Comparison of ENCODE assay signal across 13 cellular contexts in the genomic region with DNA sequence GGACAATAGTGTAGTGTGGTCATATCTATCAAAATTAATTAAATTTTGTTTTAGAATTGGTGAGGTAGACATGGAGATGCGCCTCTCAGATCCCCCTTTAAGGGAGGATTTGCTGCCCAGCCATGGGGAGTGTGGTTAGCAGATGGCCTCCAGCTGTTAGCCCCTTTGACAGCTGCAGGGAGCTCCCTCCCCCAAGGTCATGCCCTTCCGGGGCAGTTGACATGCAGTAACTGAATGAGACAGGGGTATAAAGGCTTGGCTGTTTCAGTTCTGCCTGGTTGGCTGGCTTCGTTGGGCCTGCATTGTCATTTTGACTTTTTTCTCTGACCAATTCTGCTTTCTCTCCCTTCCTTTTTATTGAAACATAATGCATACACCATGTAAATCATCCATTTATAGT.
DNase-seq lines count a peak whose midpoint lies in the region; ATAC-seq, FAIRE-seq and TF ChIP-seq lines count a peak whose summit lies in the region.
"Had no signal": no experiment of that assay in that cellular context is flagged by ENCODE, and none has a peak within 500 bp of the region (broad histone marks: within the 10 kb centered on the region; RNA-seq: fewer than 3 reads in every experiment).

No MANE protein-coding gene starts in this region.

- no TSS peak for BruUV-seq in Caco-2 (replicated peaks; lab: Mats Ljungman, UMichigan)

- no peak for TF ChIP-seq POLR2A in adrenal gland (IDR thresholded peaks at IDR 0.05)
- no peak for TF ChIP-seq POLR2A in H54 (IDR thresholded peaks at IDR 0.05; ENCODE audit: low read depth, low read length)

- POLR2A ChIA-PET in Caco-2 (lab: Charles Lee): no interaction called here

- H3K36me3 ChIP-seq in GM06990 (ENCODE audit: control insufficient read depth, insufficient read depth, low read length): no peaks in the 10 kb centered on the region
- no peaks in the 10 kb centered on the region for H3K36me3 ChIP-seq in adrenal gland (replicated peaks in 1 of 2)
- H3K36me3 ChIP-seq in Caco-2 (ENCODE audit: control insufficient read depth, insufficient read depth, low read length): no peaks in the 10 kb centered on the region
- H3K36me3 ChIP-seq: colonic mucosa had no signal

- no peak overlapping the region for H3K27ac Mint-ChIP-seq in Caco-2 (ENCODE audit: unreplicated experiment)

- DNase-seq in GM06990 (ENCODE audit: extremely low read depth, insufficient read length): peak; percentile 67
- DNase-seq in NCI-H2171 (lab: John Stamatoyannopoulos, UW): peak; percentile 1
- no peak for DNase-seq in adrenal gland
- DNase-seq in NCI-H2107 treated with DMSO at 0.1 percent for 48 hours (lab: John Stamatoyannopoulos, UW; ENCODE audit: unreplicated experiment): no peak
- no peak for DNase-seq in H54 (ENCODE audit: insufficient read length, low spot score)
- DNase-seq in Caco-2: no peak
- DNase-seq: colonic mucosa, midbrain, NCI-H187 treated with DMSO at 0.1 percent for 48 hours, posterior cingulate gyrus had no signal

- WGBS in adrenal gland, 4 donors: 22 to 32% (median 29%) methylated on average over 3 of the region's 3 CpGs

- CTCF ChIA-PET in Caco-2 (lab: Charles Lee): no interaction called here

- peak; percentile 99 for ATAC-seq in GM19463 (IDR thresholded peaks at IDR 0.05; ENCODE audit: unreplicated experiment)
- ATAC-seq in HG02973 (IDR thresholded peaks at IDR 0.05; ENCODE audit: unreplicated experiment): peak; percentile 83

- FAIRE-seq in H54 (lab: Jason Lieb, UNC): no peak

- intact Hi-C loops in adrenal gland (cut with DNase I): no loop called here
- intact Hi-C loops in Caco-2 (cut with micrococcal nuclease; ENCODE audit: unreplicated experiment): no loop called here

- H3K27me3 ChIP-seq in GM06990 (replicated peaks; ENCODE audit: control insufficient read depth, insufficient read depth, low read length) (no peaks in the 10 kb centered on the region), adrenal gland (no peaks in the 10 kb centered on the region), Caco-2 (replicated peaks; ENCODE audit: control insufficient read depth, insufficient read depth, low read length) (no peaks in the 10 kb centered on the region)
- H3K27me3 ChIP-seq: colonic mucosa had no signal

- TF ChIP-seq CTCF in GM06990 (IDR thresholded peaks at IDR 0.05; ENCODE audit: insufficient read depth, low read length, poor library complexity, severe bottlenecking): no peak
- TF ChIP-seq CTCF in adrenal gland (IDR thresholded peaks at IDR 0.05): no peak
- TF ChIP-seq CTCF in Caco-2 (IDR thresholded peaks at IDR 0.05; ENCODE audit: insufficient read depth in 1 of 2, low read depth in 1 of 2, low read length in 1 of 2, severe bottlenecking in 1 of 2, unreplicated experiment in 1 of 2): no peak

- peaks cover 2% of the 10 kb centered on the region for H3K9me3 Mint-ChIP-seq in Caco-2 (ENCODE audit: unreplicated experiment)

- no peaks in the 10 kb centered on the region for H3K36me3 Mint-ChIP-seq in Caco-2 (ENCODE audit: insufficient read depth, unreplicated experiment)

- no peak overlapping the region for H3K27ac ChIP-seq in adrenal gland
- H3K27ac ChIP-seq: colonic mucosa, SK-N-MC had no signal

- peaks cover 3% of the 10 kb centered on the region for H3K27me3 Mint-ChIP-seq in Caco-2 (ENCODE audit: insufficient read depth, unreplicated experiment)

- no peaks in the 10 kb centered on the region for H3K4me1 Mint-ChIP-seq in Caco-2 (ENCODE audit: low read depth, unreplicated experiment)

- no peak overlapping the region for H3K4me3 Mint-ChIP-seq in Caco-2 (ENCODE audit: unreplicated experiment)

- H3K4me3 ChIP-seq in GM06990 (replicated peaks; ENCODE audit: low read depth, low read length): no peak overlapping the region
- no peak overlapping the region for H3K4me3 ChIP-seq in adrenal gland
- H3K4me3 ChIP-seq in Caco-2 (ENCODE audit: low read depth, low read length): no peak overlapping the region
- H3K4me3 ChIP-seq: colonic mucosa, SK-N-MC had no signal

- H3K4me1 ChIP-seq in adrenal gland (replicated peaks in 1 of 2) (no peaks in the 10 kb centered on the region), Caco-2 (no peaks in the 10 kb centered on the region)
- H3K4me1 ChIP-seq: colonic mucosa had no signal

- H3K9me3 ChIP-seq in adrenal gland (replicated peaks in 1 of 3) (no peaks in the 10 kb centered on the region), Caco-2 (no peaks in the 10 kb centered on the region)
- H3K9me3 ChIP-seq: colonic mucosa had no signal

Comparison
In these comparisons a context has a peak if more than half of its experiments do, and no peak if none do; other contexts are left out.
1. DNase-seq: peak in GM06990 (single experiment) and NCI-H2171 (single experiment); none in adrenal gland (0 of 7), NCI-H2107 treated with DMSO at 0.1 percent for 48 hours (single experiment), H54 (single experiment) and Caco-2 (0 of 2).